In genomic region chr9:36488322-36488838, GRCh38 we compare ENCODE assay signal across 8 cellular contexts.
DNase-seq lines count a peak whose midpoint lies in the region; ATAC-seq, FAIRE-seq and TF ChIP-seq lines count a peak whose summit lies in the region.

No MANE protein-coding gene starts in this region.

- ATAC-seq in heart left ventricle (no peak), left ventricle myocardium superior (no peak), GM12878 (no peak), GM19324 (IDR thresholded peaks at IDR 0.05; ENCODE audit: low FRiP score, unreplicated experiment) (no peak), GM21825 (IDR thresholded peaks at IDR 0.05; ENCODE audit: unreplicated experiment) (no peak), HG03460 (IDR thresholded peaks at IDR 0.05; ENCODE audit: unreplicated experiment) (no peak)

- H2BK15ac ChIP-seq in mesendoderm (replicated peaks; ENCODE audit: low read depth), result no peak overlapping the region

- POLR2A ChIA-PET in GM12878 (lab: Charles Lee), result interaction anchor here (0.5 to 6.0 kb wide), 7 partner anchors 9 to 81 kb away, joined by 3 to 41 read pairs (median 4); no protein-coding TSS in a partner anchor

- no peak overlapping the region for H2BK5ac ChIP-seq in mesendoderm (ENCODE audit: low read length)

- H3K18ac ChIP-seq in mesendoderm (ENCODE audit: low read length), result peak overlapping the region; percentile 64

- no peak overlapping the region for H3K23ac ChIP-seq in mesendoderm (ENCODE audit: low read length)

- no peak for TF ChIP-seq CTCF in heart left ventricle (IDR thresholded peaks at IDR 0.05)
- TF ChIP-seq CTCF in GM12878 (IDR thresholded peaks at IDR 0.05 in 2 of 3, conservative IDR thresholded peaks at IDR 0.05 in 1 of 3; ENCODE audit: control insufficient read depth in 2 of 3, extremely low read depth in 1 of 3, insufficient read depth in 1 of 3, low read depth in 3 of 3, low read length in 3 of 3), result no peak
- no peak for TF ChIP-seq CTCF in tibial nerve (IDR thresholded peaks at IDR 0.05)

- CTCF ChIA-PET in GM12878 (lab: Yijun Ruan, JAX), result interaction anchor here (0.8 to 4.2 kb wide), 5 partner anchors 12 to 299 kb away, joined by 3 to 33 read pairs (median 5); no protein-coding TSS in a partner anchor

- peak overlapping the region; percentile 31 for H4K8ac ChIP-seq in mesendoderm (ENCODE audit: low read depth, low read length)

- no peak for TF ChIP-seq POLR2A in heart left ventricle (IDR thresholded peaks at IDR 0.05)
- no peak for TF ChIP-seq POLR2A in GM12878 (IDR thresholded peaks at IDR 0.05; ENCODE audit: low read depth, low read length)
- TF ChIP-seq POLR2A in tibial nerve (IDR thresholded peaks at IDR 0.05), result no peak

- peak overlapping the region; percentile 96 for H2AFZ ChIP-seq in GM12878 (ENCODE audit: control insufficient read depth, low read depth, low read length)

- H3K36me3 ChIP-seq in heart left ventricle (no peaks in the 10 kb centered on the region), GM12878 (ENCODE audit: control insufficient read depth in 2 of 2, insufficient read depth in 2 of 2, low read length in 1 of 2) (no peaks in the 10 kb centered on the region), mesendoderm (ENCODE audit: control insufficient read depth, insufficient read depth, low read length) (no peaks in the 10 kb centered on the region), tibial nerve (no peaks in the 10 kb centered on the region)

- RAD21 ChIA-PET in GM12878 (lab: Charles Lee; ENCODE audit: unreplicated experiment), result interaction anchor here (1.2 to 3.6 kb wide), 2 partner anchors 31 to 63 kb away, joined by 3 to 32 read pairs; no protein-coding TSS in a partner anchor

- H3K4me2 ChIP-seq in GM12878 (ENCODE audit: control insufficient read depth, insufficient read depth), result peak overlapping the region; percentile 72
- peak overlapping the region; percentile 60 for H3K4me2 ChIP-seq in mesendoderm (ENCODE audit: low read length)

- peak overlapping the region; percentile 63 for H3K4ac ChIP-seq in mesendoderm (ENCODE audit: low read depth, low read length)

- peaks cover 42% of the 10 kb centered on the region for H3K79me2 ChIP-seq in GM12878 (ENCODE audit: control insufficient read depth, insufficient read depth, low read length)
- peaks cover 25% of the 10 kb centered on the region for H3K79me2 ChIP-seq in mesendoderm (ENCODE audit: control insufficient read depth, insufficient read depth, low read length)

- no peak overlapping the region for H2AK5ac ChIP-seq in mesendoderm (ENCODE audit: low read length)

- SMC1A ChIA-PET in GM12878 (lab: Charles Lee; ENCODE audit: uncharacterized antibody, unreplicated experiment), result interaction anchor here (1.1 to 4.8 kb wide), 5 partner anchors 13 to 81 kb away, joined by 3 to 45 read pairs (median 7); no protein-coding TSS in a partner anchor

- DNase-seq in heart left ventricle (no peak), left ventricle myocardium superior (no peak), GM12878 (ENCODE audit: low read depth, low spot score) (no peak), mesendoderm (no peak), tibial nerve (ENCODE audit: low spot score in 2 of 2) (no peak)

- BruUV-seq in GM12878 (replicated peaks; lab: Mats Ljungman, UMichigan), result TSS peak; percentile 96

- no peaks in the 10 kb centered on the region; the same call in 1 of the 2 replicates for H4K20me1 ChIP-seq in GM12878 (ENCODE audit: control insufficient read depth, insufficient read depth)

- peak overlapping the region; percentile 80 to 97 (median 92) for H3K27ac ChIP-seq in heart left ventricle
- H3K27ac ChIP-seq in GM12878 (ENCODE audit: control insufficient read depth, insufficient read depth), result peak overlapping the region; percentile 99
- H3K27ac ChIP-seq in mesendoderm (ENCODE audit: low read depth, low read length), result peak overlapping the region; percentile 57
- H3K27ac ChIP-seq in tibial nerve, result peak overlapping the region; percentile 94 to 98 (median 96)

- peak overlapping the region; percentile 15 to 99 (median 68) for H3K4me3 ChIP-seq in heart left ventricle
- H3K4me3 ChIP-seq in GM12878, result peak overlapping the region; percentile 76
- H3K4me3 ChIP-seq in mesendoderm (ENCODE audit: low read length), result no peak overlapping the region
- peak overlapping the region; percentile 56 to 92 (median 70) for H3K4me3 ChIP-seq in tibial nerve

- no peak overlapping the region for H4K5ac ChIP-seq in mesendoderm (ENCODE audit: low read length)

- intact Hi-C loops in heart left ventricle (cut with DNase I), result loop anchor here in 5 of 10 donors (5.0 to 10.0 kb wide), 4 partner anchors 69 to 86 kb away; partner anchors contain the start of gene RNF38 (in 3 of the 5)
- intact Hi-C loops in left ventricle myocardium superior (cut with micrococcal nuclease), result no loop called here
- intact Hi-C loops in GM12878 (cut with micrococcal nuclease; ENCODE audit: unreplicated experiment), result no loop called here

- H3K79me1 ChIP-seq in mesendoderm (ENCODE audit: low read length), result peaks cover 8% of the 10 kb centered on the region

- H2BK120ac ChIP-seq in mesendoderm (ENCODE audit: low read depth, low read length), result no peak overlapping the region

- in situ Hi-C loops in GM12878 (cut with MboI), result loop anchor here (5.0 kb wide), 1 partner anchor 64 kb away; no protein-coding TSS in a partner anchor

- H3K9ac ChIP-seq in GM12878 (ENCODE audit: control insufficient read depth, insufficient read depth, low read length) (peak overlapping the region; percentile 83), mesendoderm (ENCODE audit: low read length) (peak overlapping the region; percentile 77)

- WGBS in heart left ventricle, 4 donors, result 19 to 36% (median 20%) methylated on average over 7 of the region's 7 CpGs
- 25% methylated on average over 7 of the region's 7 CpGs for WGBS in GM12878 (ENCODE audit: insufficient coverage, insufficient replicate concordance, low lambda C conversion rate, missing lambda C conversion rate)
- no CpG with 5 or more reads among the region's 7 CpGs for WGBS in mesendoderm (ENCODE audit: extremely low coverage, insufficient coverage, low lambda C conversion rate)
- 4% methylated on average over 7 of the region's 7 CpGs for WGBS in tibial nerve, 2 donors

- no peak for TF ChIP-seq RAD21 in GM12878 (IDR thresholded peaks at IDR 0.05; ENCODE audit: insufficient read depth, low read depth, low read length)

- no peaks in the 10 kb centered on the region for H3K9me3 ChIP-seq in heart left ventricle
- no peaks in the 10 kb centered on the region for H3K9me3 ChIP-seq in GM12878 (replicated peaks; ENCODE audit: control insufficient read depth, insufficient read depth, low read length)
- H3K9me3 ChIP-seq in tibial nerve, result no peaks in the 10 kb centered on the region

- peak overlapping the region; percentile 85 for H3K56ac ChIP-seq in mesendoderm (ENCODE audit: low read length)

- H3K27me3 ChIP-seq in heart left ventricle (no peaks in the 10 kb centered on the region), GM12878 (replicated peaks in 1 of 2; ENCODE audit: control insufficient read depth in 2 of 2, insufficient read depth in 2 of 2, low read length in 1 of 2) (no peaks in the 10 kb centered on the region), mesendoderm (ENCODE audit: insufficient read depth, low read length, poor library complexity) (no peaks in the 10 kb centered on the region), tibial nerve (no peaks in the 10 kb centered on the region)

- FAIRE-seq in GM12878 (lab: Jason Lieb, UNC), result peak; percentile 18

- H3K4me1 ChIP-seq in heart left ventricle (peaks cover 3 to 40% (median 19%) of the 10 kb centered on the region in 12 donors), GM12878 (ENCODE audit: control insufficient read depth, insufficient read depth, low read length) (peaks cover 11% of the 10 kb centered on the region), mesendoderm (ENCODE audit: control insufficient read depth, low read depth, low read length) (peaks cover 2% of the 10 kb centered on the region), tibial nerve (peaks cover 2 to 42% (median 14%) of the 10 kb centered on the region in 4 donors)

- TF ChIP-seq EP300 in GM12878 (IDR thresholded peaks at IDR 0.05; ENCODE audit: borderline replicate concordance in 1 of 2, control insufficient read depth in 1 of 2, low read depth in 2 of 2, low read length in 2 of 2), result no peak
- no peak for TF ChIP-seq EP300 in tibial nerve (IDR thresholded peaks at IDR 0.05)

TF ChIP-seq in GM12878, 131 proteins besides CTCF, POLR2A, EP300 and RAD21:
- TF ChIP-seq MTA3 (IDR thresholded peaks at IDR 0.05; ENCODE audit: borderline replicate concordance, low read length) (peak; percentile 53; the same call in 1 of the 2 replicates), STAT1 (conservative IDR thresholded peaks at IDR 0.05) (no peak), ZNF384 (IDR thresholded peaks at IDR 0.05; ENCODE audit: borderline replicate concordance, low read depth, low read length) (no peak), IKZF2 (IDR thresholded peaks at IDR 0.05) (0 out of 4 replicates have a peak, but pooled peaks of 1 of the 2 experiments have one; percentile 5)
